ENCODE assay signal across 23 cellular contexts in genomic region chr16:87133966-87134945, GRCh38.
A peak's percentile ranks its signal among the peaks of the same experiment; 100 is the strongest.
DNase-seq lines count a peak whose midpoint lies in the region; ATAC-seq, FAIRE-seq and TF ChIP-seq lines count a peak whose summit lies in the region.
"Had no signal": no experiment of that assay in that cellular context is flagged by ENCODE, and none has a peak within 500 bp of the region (broad histone marks: within the 10 kb centered on the region; RNA-seq: fewer than 3 reads in every experiment).

No MANE protein-coding gene starts in this region.

- no peak for ATAC-seq in GM21619 (IDR thresholded peaks at IDR 0.05; ENCODE audit: unreplicated experiment)
- ATAC-seq: A549 had no signal

- H3K27me3 ChIP-seq in bronchial epithelial cell (ENCODE audit: control insufficient read depth, insufficient read depth, low read length) = no peaks in the 10 kb centered on the region
- peaks cover 0 to 4% (median 0%) of the 10 kb centered on the region in 3 donors for H3K27me3 ChIP-seq in sigmoid colon
- peaks cover 23% of the 10 kb centered on the region for H3K27me3 ChIP-seq in GM23248 (replicated peaks; ENCODE audit: insufficient read depth)
- peaks cover 43% of the 10 kb centered on the region for H3K27me3 ChIP-seq in SK-N-SH (ENCODE audit: insufficient read depth)
- H3K27me3 ChIP-seq: SJCRH30 had no signal

- peaks cover 78% of the 10 kb centered on the region for H3K27me3 Mint-ChIP-seq in nephron (ENCODE audit: low read depth)

- FAIRE-seq in bronchial epithelial cell (lab: Jason Lieb, UNC) = peak; percentile 18
- FAIRE-seq: A549, D721Med, GM19239, RCC 7860 had no signal

- TF ChIP-seq CTCF in HEK293 (tag by site-specific recombination; IDR thresholded peaks at IDR 0.05) = no peak
- no peak for TF ChIP-seq CTCF in bronchial epithelial cell (IDR thresholded peaks at IDR 0.05; ENCODE audit: insufficient read depth, low read length, severe bottlenecking)
- TF ChIP-seq CTCF in nephron (IDR thresholded peaks at IDR 0.05; ENCODE audit: unreplicated experiment in 3 of 3) = no peak
- no peak for TF ChIP-seq CTCF in sigmoid colon (IDR thresholded peaks at IDR 0.05)
- no peak for TF ChIP-seq CTCF in SK-N-SH (IDR thresholded peaks at IDR 0.05)

- POLR2A ChIA-PET in HEK293 (lab: Yijun Ruan, JAX) = no interaction called here
- POLR2A ChIA-PET in SK-N-SH (lab: Yijun Ruan, JAX) = no interaction called here

- H4K20me1 ChIP-seq in GM23248 (ENCODE audit: insufficient read depth) = no peaks in the 10 kb centered on the region
- H4K20me1 ChIP-seq in SK-N-SH (ENCODE audit: insufficient read depth) = no peaks in the 10 kb centered on the region

- H3K36me3 Mint-ChIP-seq in nephron (ENCODE audit: low read depth) = peaks cover 8% of the 10 kb centered on the region
- H3K36me3 Mint-ChIP-seq: CD14-positive monocyte had no signal

- H3K4me3 Mint-ChIP-seq in nephron = no peak overlapping the region
- H3K4me3 Mint-ChIP-seq: B cell, CD14-positive monocyte, H9 had no signal

- H2AFZ ChIP-seq in GM23248 = no peak overlapping the region
- no peak overlapping the region for H2AFZ ChIP-seq in SK-N-SH (ENCODE audit: low read depth)

- CTCF ChIA-PET in HEK293 (lab: Yijun Ruan, JAX) = interaction anchor here (0.7 kb wide), 1 partner anchor 25 kb away, joined by 3 read pairs; no protein-coding TSS in a partner anchor
- CTCF ChIA-PET in SK-N-SH (lab: Yijun Ruan, JAX) = no interaction called here

- H3K4me1 ChIP-seq in HEK293 (ENCODE audit: control insufficient read depth, insufficient read depth, low read length) = no peaks in the 10 kb centered on the region
- H3K4me1 ChIP-seq in sigmoid colon = no peaks in the 10 kb centered on the region
- peaks cover 7% of the 10 kb centered on the region; the same call in 1 of the 2 replicates for H3K4me1 ChIP-seq in GM23248 (ENCODE audit: insufficient read depth)
- no peaks in the 10 kb centered on the region for H3K4me1 ChIP-seq in SK-N-SH (ENCODE audit: control insufficient read depth in 1 of 2, insufficient read depth in 2 of 2, low read depth in 1 of 2, low read length in 1 of 2)
- H3K4me1 ChIP-seq: A549 had no signal

- H3F3A ChIP-seq in GM23248 (ENCODE audit: insufficient read depth) (no peaks in the 10 kb centered on the region), SK-N-SH (replicated peaks; ENCODE audit: insufficient read depth) (no peaks in the 10 kb centered on the region)

- peak overlapping the region; percentile 43 to 72 (median 70) for H3K27ac Mint-ChIP-seq in nephron
- H3K27ac Mint-ChIP-seq: B cell, CD14-positive monocyte had no signal

- intact Hi-C loops in sigmoid colon (cut with DNase I) = no loop called here

- H3K9ac ChIP-seq in GM23248 (no peak overlapping the region), SK-N-SH (no peak overlapping the region)

- no peak overlapping the region for H3K4me3 ChIP-seq in HEK293 (ENCODE audit: low read depth, low read length)
- no peak overlapping the region for H3K4me3 ChIP-seq in bronchial epithelial cell (ENCODE audit: low read depth, low read length)
- no peak overlapping the region for H3K4me3 ChIP-seq in sigmoid colon
- no peak overlapping the region for H3K4me3 ChIP-seq in GM23248
- H3K4me3 ChIP-seq in SK-N-SH (ENCODE audit: low read depth in 2 of 2, low read length in 1 of 2) = no peak overlapping the region
- H3K4me3 ChIP-seq: A549, SJCRH30 had no signal

- H3K9me3 ChIP-seq in HEK293 (ENCODE audit: control insufficient read depth, insufficient read depth, low read depth, low read length) = no peaks in the 10 kb centered on the region
- peaks cover 0 to under 1% (median 0%) of the 10 kb centered on the region in 4 donors for H3K9me3 ChIP-seq in sigmoid colon
- H3K9me3 ChIP-seq in GM23248 (ENCODE audit: low read depth) = no peaks in the 10 kb centered on the region
- H3K9me3 ChIP-seq in SK-N-SH = no peaks in the 10 kb centered on the region
- H3K9me3 ChIP-seq: SJCRH30 had no signal

- H3K4me2 ChIP-seq in GM23248 (ENCODE audit: unreplicated experiment) (no peak overlapping the region), SK-N-SH (no peak overlapping the region)
- H3K4me2 ChIP-seq: A549 had no signal

- TF ChIP-seq RAD21 in SK-N-SH (IDR thresholded peaks at IDR 0.05; ENCODE audit: low read length) = no peak

- H3K4me1 Mint-ChIP-seq in nephron = peaks cover 44% of the 10 kb centered on the region
- H3K4me1 Mint-ChIP-seq: B cell, CD14-positive monocyte had no signal

- H3K27ac ChIP-seq in HEK293 (ENCODE audit: extremely low read depth, low read depth, low read length) = no peak overlapping the region
- H3K27ac ChIP-seq in sigmoid colon = no peak overlapping the region
- H3K27ac ChIP-seq in GM23248 = no peak overlapping the region
- H3K27ac ChIP-seq in SK-N-SH (ENCODE audit: low read depth in 2 of 2, low read length in 1 of 2) = no peak overlapping the region
- H3K27ac ChIP-seq: A549, SJCRH30 had no signal

- in situ Hi-C loops in GM23248 (cut with MboI) = no loop called here

- TF ChIP-seq POLR2A in sigmoid colon (IDR thresholded peaks at IDR 0.05) = no peak

- H3K79me2 ChIP-seq in GM23248 (ENCODE audit: insufficient read depth) (no peaks in the 10 kb centered on the region), SK-N-SH (ENCODE audit: insufficient read depth) (no peaks in the 10 kb centered on the region)

- WGBS in sigmoid colon, 2 donors = 93% methylated on average over 23 of the region's 23 CpGs
- WGBS in GM23248 (ENCODE audit: low coverage in 1 of 2, low lambda C conversion rate in 2 of 2, missing lambda C conversion rate in 2 of 2), 2 experiments = 75 to 77% methylated on average over 23 of the region's 23 CpGs
- WGBS in SK-N-SH (ENCODE audit: low lambda C conversion rate) = 22% methylated on average over 19 of the region's 23 CpGs

- H3K36me3 ChIP-seq in HEK293 (ENCODE audit: control insufficient read depth in 2 of 2, insufficient read depth in 1 of 2, low read length in 2 of 2) (no peaks in the 10 kb centered on the region), bronchial epithelial cell (ENCODE audit: control insufficient read depth, insufficient read depth, low read length) (no peaks in the 10 kb centered on the region), sigmoid colon (no peaks in the 10 kb centered on the region), GM23248 (ENCODE audit: low read depth) (no peaks in the 10 kb centered on the region), SK-N-SH (replicated peaks in 1 of 2; ENCODE audit: control insufficient read depth in 1 of 2, insufficient read depth in 2 of 2, low read length in 1 of 2) (no peaks in the 10 kb centered on the region)
- H3K36me3 ChIP-seq: SJCRH30 had no signal

- H3K9me2 ChIP-seq in GM23248 (ENCODE audit: insufficient read depth) = no peaks in the 10 kb centered on the region
- H3K9me2 ChIP-seq in SK-N-SH = no peaks in the 10 kb centered on the region

- peaks cover 12% of the 10 kb centered on the region for H3K9me3 Mint-ChIP-seq in nephron

- TF ChIP-seq EP300 in sigmoid colon (IDR thresholded peaks at IDR 0.05) = no peak
- no peak for TF ChIP-seq EP300 in SK-N-SH (IDR thresholded peaks at IDR 0.05; ENCODE audit: borderline replicate concordance in 1 of 2, low read depth in 1 of 2, low read length in 1 of 2)

- DNase-seq in bronchial epithelial cell (ENCODE audit: low read depth) (no peak), sigmoid colon (peak; percentile 47), GM23248 (no peak), SK-N-SH (no peak)
- DNase-seq: DMS53, EL, GF-D8, H9, MM.1S, NCI-H1436, NCI-H187 treated with DMSO at 0.1 percent for 48 hours, NCI-H2227 treated with DMSO at 0.1 percent for 48 hours, NCI-H510A had no signal

TF ChIP-seq in HEK293, 187 proteins besides CTCF, POLR2A, EP300 and RAD21 (continues in another document):
- TF ChIP-seq ZNF623 (tag by site-specific recombination; IDR thresholded peaks at IDR 0.05) (peak; percentile 66), ZNF639 (tag by site-specific recombination; IDR thresholded peaks at IDR 0.05) (no peak), ZNF146 (tag by site-specific recombination; IDR thresholded peaks at IDR 0.05) (no peak), SP2 (tag by site-specific recombination; IDR thresholded peaks at IDR 0.05) (no peak), SCRT2 (tag by site-specific recombination; IDR thresholded peaks at IDR 0.05) (no peak), ZNF16 (tag by site-specific recombination; IDR thresholded peaks at IDR 0.05; ENCODE audit: low read depth) (no peak)

TF ChIP-seq in SK-N-SH, 30 proteins besides CTCF, POLR2A, EP300 and RAD21 (continues in another document):
- TF ChIP-seq YY1 (IDR thresholded peaks at IDR 0.05; ENCODE audit: low read depth) (no peak), POLR2AphosphoS5 (IDR thresholded peaks at IDR 0.05; ENCODE audit: low read depth, low read length) (no peak), TEAD4 (IDR thresholded peaks at IDR 0.05; ENCODE audit: borderline replicate concordance, insufficient read depth) (no peak), IRF3 (IDR thresholded peaks at IDR 0.05; ENCODE audit: low read depth, low read length) (no peak), GABPA (IDR thresholded peaks at IDR 0.05; ENCODE audit: low read depth) (no peak), FOSL2 (IDR thresholded peaks at IDR 0.05; ENCODE audit: borderline replicate concordance, low read depth) (no peak), GATA2 (CRISPR knock-in tag; IDR thresholded peaks at IDR 0.05) (no peak), TAF1 (IDR thresholded peaks at IDR 0.05; ENCODE audit: borderline replicate concordance, low read depth, low read length) (no peak), NRF1 (IDR thresholded peaks at IDR 0.05; ENCODE audit: low read depth, low read length) (no peak), MXI1 (IDR thresholded peaks at IDR 0.05; ENCODE audit: low read depth, low read length) (no peak), MAX (IDR thresholded peaks at IDR 0.05; ENCODE audit: low read depth) (no peak), CHD2 (IDR thresholded peaks at IDR 0.05; ENCODE audit: low read length, partially characterized antibody) (no peak), FOXM1 (IDR thresholded peaks at IDR 0.05; ENCODE audit: low read depth) (no peak)
